ENCODE assay signal across 14 cellular contexts in the genomic region with DNA sequence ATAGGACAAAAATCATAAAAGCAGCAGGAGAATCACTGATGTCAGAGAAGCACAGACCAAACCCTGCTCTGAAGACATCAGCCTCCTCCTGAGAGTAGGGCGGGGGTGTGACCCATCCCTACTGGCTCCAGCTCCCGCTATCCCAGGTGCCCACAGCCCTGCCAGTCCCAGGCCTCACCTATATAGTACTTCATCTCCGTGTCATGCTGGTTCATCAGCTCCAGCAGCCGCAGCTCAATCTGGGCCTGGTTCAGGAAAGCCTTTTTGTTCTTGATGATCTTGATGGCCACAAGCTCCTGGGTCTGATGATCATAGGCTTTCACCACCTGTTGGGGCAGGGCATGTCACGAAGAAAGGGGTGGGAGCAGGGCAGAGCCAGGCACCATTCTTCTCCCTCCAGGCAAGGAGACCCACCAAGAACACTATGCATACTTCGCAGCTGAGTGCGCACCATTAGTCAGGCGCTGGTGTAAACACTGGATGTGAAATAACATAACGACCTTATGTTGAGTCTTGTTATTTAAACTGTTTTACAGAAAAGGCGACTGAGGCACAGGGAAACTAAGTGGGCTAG. TPM values are rescaled to one million over a fixed set of nuclear protein-coding genes. Genes with fewer than 3 reads are reported as not detected.
"Had no signal": no experiment of that assay in that cellular context is flagged by ENCODE, and none has a peak within 500 bp of the region (broad histone marks: within the 10 kb centered on the region; RNA-seq: fewer than 3 reads in every experiment).

No MANE protein-coding gene starts in this region.

- H3K27me3 ChIP-seq: ascending aorta, suprapubic skin, upper lobe of left lung had no signal

- ATAC-seq: esophagus mucosa, left cardiac atrium, right cardiac atrium, SK-N-SH treated with all-trans-retinoic acid at 6 μM for 48 hours had no signal

- H3K9me3 Mint-ChIP-seq: activated CD4-positive, alpha-beta T cell treated with anti-CD3 and anti-CD28 coated beads, Interleukin-2, amount 10 ng/mL, durations not matched to agents 24 days and 14 days had no signal

- H3K4me3 Mint-ChIP-seq: activated CD4-positive, alpha-beta T cell treated with anti-CD3 and anti-CD28 coated beads, Interleukin-2, amount 10 ng/mL, durations not matched to agents 24 days and 14 days had no signal

- H3K27ac ChIP-seq: ascending aorta, suprapubic skin, upper lobe of left lung had no signal

- DNase-seq: activated CD4-positive, alpha-beta T cell treated with anti-CD3 and anti-CD28 coated beads, Interleukin-2, amount 10 ng/mL, durations not matched to agents 24 days and 14 days; activated T-cell treated with anti-CD3 and anti-CD28 coated beads, Interleukin-2, amount 50 U/mL, for 48 hours; left cardiac atrium; right cardiac atrium; stimulated activated CD4-positive, alpha-beta T cell treated with anti-CD3 and anti-CD28 coated beads, Interleukin-12 subunit alpha, Interleukin-12 subunit beta, amount 100 ng/mL, for 4 hours; stimulated activated naive CD4-positive, alpha-beta T cell had no signal

- H3K9me3 ChIP-seq: ascending aorta, suprapubic skin, upper lobe of left lung had no signal

- H3K4me3 ChIP-seq: ascending aorta, suprapubic skin, upper lobe of left lung had no signal

RNA-seq across cellular contexts. Expression of a gene that starts 51.1 kb away (rescaled TPM):
- total RNA-seq: activated CD4-positive, alpha-beta T cell treated with anti-CD3 and anti-CD28 coated beads, Interleukin-2, amount 10 ng/mL, durations not matched to agents 24 days and 14 days; ascending aorta; esophagus mucosa; fibroblast of villous mesenchyme; left cardiac atrium; lung microvascular endothelial cell; right cardiac atrium; suprapubic skin; T-helper 1 cell treated with Interleukin-12 subunit alpha and Interleukin-12 subunit beta and Interleukin-4 antibody, amounts not matched to agents 30 ng/mL and 1 ng/mL, for 36 hours; upper lobe of left lung had no signal
- polyA plus RNA-seq: right cardiac atrium had no signal
